In the genomic region with DNA sequence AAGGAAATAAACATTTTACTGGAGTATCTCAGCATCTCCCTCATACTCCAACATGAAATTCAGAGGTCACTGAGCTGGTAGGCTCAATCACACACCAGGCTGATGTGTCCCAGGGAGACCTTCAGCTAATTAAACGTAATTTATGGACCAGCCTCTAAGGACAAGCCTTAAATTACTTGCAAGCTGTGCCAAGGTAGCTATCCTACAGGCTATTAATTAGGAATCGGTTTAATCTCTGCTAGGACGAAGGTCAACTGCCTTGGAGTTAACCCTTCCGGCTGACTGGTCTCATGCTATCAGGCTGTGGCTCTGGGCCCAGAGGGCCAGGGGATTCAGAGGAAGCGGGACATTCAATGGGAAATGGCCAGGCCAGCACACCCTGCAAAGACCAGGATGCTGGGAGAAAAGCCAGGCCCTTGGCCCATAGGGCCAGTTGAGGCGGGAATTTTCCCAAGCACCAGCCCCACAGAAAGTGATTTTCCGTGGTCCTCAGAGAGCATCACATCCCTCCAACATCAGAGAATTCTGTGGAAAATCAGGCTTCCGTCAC, we compare ENCODE assay signal across 1 cellular context.
TF ChIP-seq lines count a peak whose summit lies in the region.

No MANE protein-coding gene starts in this region.

TF ChIP-seq in HEK293, 187 proteins besides CTCF, POLR2A, EP300 and RAD21 (continued from another document):
- TF ChIP-seq, protein P1, sequence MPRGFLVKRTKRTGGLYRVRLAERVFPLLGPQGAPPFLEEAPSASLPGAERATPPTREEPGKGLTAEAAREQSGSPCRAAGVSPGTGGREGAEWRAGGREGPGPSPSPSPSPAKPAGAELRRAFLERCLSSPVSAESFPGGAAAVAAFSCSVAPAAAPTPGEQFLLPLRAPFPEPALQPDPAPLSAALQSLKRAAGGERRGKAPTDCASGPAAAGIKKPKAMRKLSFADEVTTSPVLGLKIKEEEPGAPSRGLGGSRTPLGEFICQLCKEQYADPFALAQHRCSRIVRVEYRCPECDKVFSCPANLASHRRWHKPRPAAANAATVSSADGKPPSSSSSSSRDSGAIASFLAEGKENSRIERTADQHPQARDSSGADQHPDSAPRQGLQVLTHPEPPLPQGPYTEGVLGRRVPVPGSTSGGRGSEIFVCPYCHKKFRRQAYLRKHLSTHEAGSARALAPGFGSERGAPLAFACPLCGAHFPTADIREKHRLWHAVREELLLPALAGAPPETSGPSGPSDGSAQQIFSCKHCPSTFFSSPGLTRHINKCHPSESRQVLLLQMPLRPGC (tag by site-specific recombination; IDR thresholded peaks at IDR 0.05): no peak
- TF ChIP-seq WT1 (tag by site-specific recombination; IDR thresholded peaks at IDR 0.05): no peak
- TF ChIP-seq, protein P2, sequence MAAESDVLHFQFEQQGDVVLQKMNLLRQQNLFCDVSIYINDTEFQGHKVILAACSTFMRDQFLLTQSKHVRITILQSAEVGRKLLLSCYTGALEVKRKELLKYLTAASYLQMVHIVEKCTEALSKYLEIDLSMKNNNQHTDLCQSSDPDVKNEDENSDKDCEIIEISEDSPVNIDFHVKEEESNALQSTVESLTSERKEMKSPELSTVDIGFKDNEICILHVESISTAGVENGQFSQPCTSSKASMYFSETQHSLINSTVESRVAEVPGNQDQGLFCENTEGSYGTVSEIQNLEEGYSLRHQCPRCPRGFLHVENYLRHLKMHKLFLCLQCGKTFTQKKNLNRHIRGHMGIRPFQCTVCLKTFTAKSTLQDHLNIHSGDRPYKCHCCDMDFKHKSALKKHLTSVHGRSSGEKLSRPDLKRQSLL (tag by site-specific recombination; IDR thresholded peaks at IDR 0.05): 0 out of 2 replicates have a peak, but pooled peaks have one; percentile 27
- no peak for TF ChIP-seq SALL2 (tag by site-specific recombination; IDR thresholded peaks at IDR 0.05; ENCODE audit: borderline replicate concordance)
- TF ChIP-seq, protein P3, sequence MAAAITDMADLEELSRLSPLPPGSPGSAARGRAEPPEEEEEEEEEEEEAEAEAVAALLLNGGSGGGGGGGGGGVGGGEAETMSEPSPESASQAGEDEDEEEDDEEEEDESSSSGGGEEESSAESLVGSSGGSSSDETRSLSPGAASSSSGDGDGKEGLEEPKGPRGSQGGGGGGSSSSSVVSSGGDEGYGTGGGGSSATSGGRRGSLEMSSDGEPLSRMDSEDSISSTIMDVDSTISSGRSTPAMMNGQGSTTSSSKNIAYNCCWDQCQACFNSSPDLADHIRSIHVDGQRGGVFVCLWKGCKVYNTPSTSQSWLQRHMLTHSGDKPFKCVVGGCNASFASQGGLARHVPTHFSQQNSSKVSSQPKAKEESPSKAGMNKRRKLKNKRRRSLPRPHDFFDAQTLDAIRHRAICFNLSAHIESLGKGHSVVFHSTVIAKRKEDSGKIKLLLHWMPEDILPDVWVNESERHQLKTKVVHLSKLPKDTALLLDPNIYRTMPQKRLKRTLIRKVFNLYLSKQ (tag by site-specific recombination; IDR thresholded peaks at IDR 0.05; ENCODE audit: borderline replicate concordance): no peak
- TF ChIP-seq, protein P4, sequence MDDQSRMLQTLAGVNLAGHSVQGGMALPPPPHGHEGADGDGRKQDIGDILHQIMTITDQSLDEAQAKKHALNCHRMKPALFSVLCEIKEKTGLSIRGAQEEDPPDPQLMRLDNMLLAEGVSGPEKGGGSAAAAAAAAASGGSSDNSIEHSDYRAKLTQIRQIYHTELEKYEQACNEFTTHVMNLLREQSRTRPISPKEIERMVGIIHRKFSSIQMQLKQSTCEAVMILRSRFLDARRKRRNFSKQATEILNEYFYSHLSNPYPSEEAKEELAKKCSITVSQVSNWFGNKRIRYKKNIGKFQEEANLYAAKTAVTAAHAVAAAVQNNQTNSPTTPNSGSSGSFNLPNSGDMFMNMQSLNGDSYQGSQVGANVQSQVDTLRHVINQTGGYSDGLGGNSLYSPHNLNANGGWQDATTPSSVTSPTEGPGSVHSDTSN (CRISPR knock-in tag; IDR thresholded peaks at IDR 0.05): no peak
- no peak for TF ChIP-seq ZNF639 (tag by site-specific recombination; IDR thresholded peaks at IDR 0.05)
- TF ChIP-seq ZNF558 (tag by site-specific recombination; IDR thresholded peaks at IDR 0.05): no peak
- no peak for TF ChIP-seq ZNF423 (tag by site-specific recombination; IDR thresholded peaks at IDR 0.05)
- no peak for TF ChIP-seq ZIC2 (tag by site-specific recombination; IDR thresholded peaks at IDR 0.05)
- TF ChIP-seq ZNF398 (tag by site-specific recombination; IDR thresholded peaks at IDR 0.05): no peak
- TF ChIP-seq ZNF561 (tag by site-specific recombination; IDR thresholded peaks at IDR 0.05; ENCODE audit: borderline replicate concordance): no peak
- no peak for TF ChIP-seq KLF8 (tag by site-specific recombination; IDR thresholded peaks at IDR 0.05)
- 0 out of 2 replicates have a peak, but pooled peaks have one; percentile 9 for TF ChIP-seq ZNF341 (tag by site-specific recombination; IDR thresholded peaks at IDR 0.05; ENCODE audit: low read depth)
- no peak for TF ChIP-seq PRDM2 (tag by site-specific recombination; IDR thresholded peaks at IDR 0.05; ENCODE audit: borderline replicate concordance)
- TF ChIP-seq ZBTB17 (tag by site-specific recombination; IDR thresholded peaks at IDR 0.05): no peak
